ENCODE assay signal across 17 cellular contexts in genomic region chr21:31491617-31492016, GRCh38.
"Had no signal": no experiment of that assay in that cellular context is flagged by ENCODE, and none has a peak within 500 bp of the region (broad histone marks: within the 10 kb centered on the region; RNA-seq: fewer than 3 reads in every experiment).

No MANE protein-coding gene starts in this region.

- H3K4me3 ChIP-seq: SJSA1, SK-N-MC had no signal

- H3K27me3 ChIP-seq: SJSA1 had no signal

- H3K27ac ChIP-seq: SJSA1, SK-N-MC had no signal

- H3K9me3 ChIP-seq: SJSA1 had no signal

- H3K36me3 ChIP-seq: SJSA1 had no signal

- DNase-seq: IMR-90, Kasumi-1, KG1, NCI-H1092 treated with DMSO at 0.1 percent for 48 hours, NCI-H1436 treated with DMSO at 0.1 percent for 48 hours, NCI-H1694, NCI-H187 treated with DMSO at 0.1 percent for 48 hours, NCI-H2029 treated with DMSO at 0.1 percent for 48 hours, NCI-H2171 treated with DMSO at 0.1 percent for 48 hours, NCI-H524, NCI-H526 treated with DMSO at 0.1 percent for 48 hours, NCI-H774, Right ventricle myocardium superior, RPMI8226, SIG-M5 had no signal

- H3K4me1 ChIP-seq: SJSA1 had no signal
